1 cellular context compared by ENCODE assay signal in the genomic region with DNA sequence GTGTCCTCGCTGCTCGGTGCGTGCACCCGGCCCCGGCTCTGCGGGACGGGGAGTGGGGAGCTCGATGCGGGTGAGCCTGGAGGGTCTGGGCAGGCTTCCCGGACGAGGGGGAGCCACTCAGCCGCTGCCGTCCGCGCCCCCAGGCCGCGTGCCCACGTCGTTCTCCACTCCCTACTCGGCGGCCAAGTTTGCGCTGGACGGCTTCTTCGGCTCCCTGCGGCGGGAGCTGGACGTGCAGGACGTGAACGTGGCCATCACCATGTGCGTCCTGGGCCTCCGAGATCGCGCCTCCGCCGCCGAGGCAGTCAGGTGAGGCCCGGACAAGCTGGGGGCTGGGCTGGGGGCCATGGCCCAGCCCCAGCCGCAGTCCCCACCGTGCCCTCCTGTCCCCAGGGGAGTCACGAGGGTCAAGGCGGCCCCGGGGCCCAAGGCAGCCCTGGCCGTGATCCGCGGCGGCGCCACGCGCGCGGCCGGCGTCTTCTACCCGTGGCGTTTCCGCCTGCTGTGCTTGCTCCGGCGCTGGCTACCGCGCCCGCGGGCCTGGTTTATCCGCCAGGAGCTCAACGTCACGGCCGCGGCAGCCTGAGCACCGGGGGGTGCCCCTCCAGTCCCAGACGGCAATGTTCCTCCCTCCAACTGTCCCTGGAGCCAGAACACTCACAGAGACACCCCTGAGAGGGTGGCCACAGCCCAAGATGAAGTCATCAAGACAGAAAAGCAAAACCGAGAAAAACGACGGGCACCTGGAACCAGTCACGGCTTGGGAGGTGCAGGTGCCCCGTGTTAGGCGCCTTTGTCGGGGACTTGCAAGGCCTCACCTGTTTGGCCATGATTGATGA.
TF ChIP-seq lines count a peak whose summit lies in the region.

No MANE protein-coding gene starts in this region.

TF ChIP-seq in H1, 55 proteins besides CTCF, POLR2A, EP300 and RAD21:
- TF ChIP-seq CHD2 (IDR thresholded peaks at IDR 0.05; ENCODE audit: low read length), result no peak
- TF ChIP-seq KDM4A (IDR thresholded peaks at IDR 0.05; ENCODE audit: low read depth, low read length, severe bottlenecking), result peak; percentile 28
- TF ChIP-seq, protein P1, sequence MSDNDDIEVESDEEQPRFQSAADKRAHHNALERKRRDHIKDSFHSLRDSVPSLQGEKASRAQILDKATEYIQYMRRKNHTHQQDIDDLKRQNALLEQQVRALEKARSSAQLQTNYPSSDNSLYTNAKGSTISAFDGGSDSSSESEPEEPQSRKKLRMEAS (IDR thresholded peaks at IDR 0.05), result 0 out of 2 replicates have a peak, but pooled peaks have one; percentile 28
- TF ChIP-seq CBX8 (IDR thresholded peaks at IDR 0.05; ENCODE audit: borderline replicate concordance, low read depth, low read length), result no peak
- no peak for TF ChIP-seq SIX5 (IDR thresholded peaks at IDR 0.05; ENCODE audit: low read depth, low read length)
- TF ChIP-seq BCL11A (IDR thresholded peaks at IDR 0.05; ENCODE audit: low read depth in 2 of 2, low read length in 2 of 2), result no peak
- TF ChIP-seq, protein P2, sequence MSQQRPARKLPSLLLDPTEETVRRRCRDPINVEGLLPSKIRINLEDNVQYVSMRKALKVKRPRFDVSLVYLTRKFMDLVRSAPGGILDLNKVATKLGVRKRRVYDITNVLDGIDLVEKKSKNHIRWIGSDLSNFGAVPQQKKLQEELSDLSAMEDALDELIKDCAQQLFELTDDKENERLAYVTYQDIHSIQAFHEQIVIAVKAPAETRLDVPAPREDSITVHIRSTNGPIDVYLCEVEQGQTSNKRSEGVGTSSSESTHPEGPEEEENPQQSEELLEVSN (IDR thresholded peaks at IDR 0.05), result peak; percentile 65
